8 cellular contexts compared by ENCODE assay signal in genomic region chrX:155612312-155613224, GRCh38. TPM values are rescaled to one million over a fixed set of nuclear protein-coding genes. Genes with fewer than 3 reads are reported as not detected.
DNase-seq lines count a peak whose midpoint lies in the region; ATAC-seq and TF ChIP-seq lines count a peak whose summit lies in the region.

TSS of gene SPRY3 (plus strand) at chrX:155612586.
TSS of gene TMLHE (minus strand) at chrX:155612952. CDS start at chrX:155545276, 67,676 bp downstream.

- TF ChIP-seq CTCF in RWPE2 (IDR thresholded peaks at IDR 0.05; ENCODE audit: poor library complexity, severe bottlenecking) = no peak
- no peak for TF ChIP-seq CTCF in neural progenitor cell (IDR thresholded peaks at IDR 0.05)

- peak within 1 kb of the TSS; percentile 79 for H3K4me2 ChIP-seq in neural progenitor cell

- peaks cover 36% of the 10 kb centered on the region for H3K79me2 ChIP-seq in neural progenitor cell (ENCODE audit: low read depth)

- H3K27me3 ChIP-seq in RWPE2 (ENCODE audit: insufficient read depth, poor library complexity, severe bottlenecking) (no peaks in the 10 kb centered on the region), neural progenitor cell (no peaks in the 10 kb centered on the region), subcutaneous abdominal adipose tissue (ENCODE audit: control insufficient read depth in 5 of 5, insufficient read depth in 4 of 5, low read length in 5 of 5) (no peaks in the 10 kb centered on the region)

- peak within 1 kb of the TSS; percentile 96 for H3K27ac Mint-ChIP-seq in neural progenitor cell

- peak within 1 kb of the TSS; percentile 88 for H2AFZ ChIP-seq in neural progenitor cell (replicated peaks)

- no peaks in the 10 kb centered on the region for H3K36me3 ChIP-seq in RWPE2 (ENCODE audit: low read depth)
- H3K36me3 ChIP-seq in neural progenitor cell = peaks cover 8% of the 10 kb centered on the region
- no peaks in the 10 kb centered on the region for H3K36me3 ChIP-seq in subcutaneous abdominal adipose tissue (ENCODE audit: control insufficient read depth in 5 of 5, insufficient read depth in 5 of 5, low read length in 5 of 5)

- H3K4me1 ChIP-seq in RWPE2 (ENCODE audit: insufficient read depth, poor library complexity, severe bottlenecking) (no peaks in the 10 kb centered on the region), neural progenitor cell (peaks cover 5% of the 10 kb centered on the region), subcutaneous abdominal adipose tissue (ENCODE audit: control insufficient read depth in 5 of 5, insufficient read depth in 5 of 5, low read length in 5 of 5) (peaks cover 0 to 15% (median 13%) of the 10 kb centered on the region in 5 donors)

- no peaks in the 10 kb centered on the region for H3K4me1 Mint-ChIP-seq in neural progenitor cell

- DNase-seq in DMS79 (lab: John Stamatoyannopoulos, UW) (peak; percentile 19), RWPE2 (ENCODE audit: low spot score) (peak; percentile 24), foreskin melanocyte (peak; percentile 44), neural progenitor cell (ENCODE audit: low spot score) (peak; percentile 61)
- DNase-seq in activated naive CD4-positive, alpha-beta T cell (lab: John Stamatoyannopoulos, UW) = peak; percentile 4 to 41 (median 13)

- H3K27ac ChIP-seq in RWPE2 (ENCODE audit: poor library complexity, severe bottlenecking) (peak within 1 kb of the TSS; percentile 45), neural progenitor cell (no peak within 1 kb of the TSS), subcutaneous abdominal adipose tissue (ENCODE audit: low read depth, low read length) (peak within 1 kb of the TSS; percentile 88)

- H3K9me3 ChIP-seq in RWPE2 (ENCODE audit: severe bottlenecking) (no peaks in the 10 kb centered on the region), neural progenitor cell (ENCODE audit: low read depth) (no peaks in the 10 kb centered on the region), subcutaneous abdominal adipose tissue (ENCODE audit: control insufficient read depth in 5 of 5, low read length in 5 of 5) (peaks cover 0 to 10% (median 2%) of the 10 kb centered on the region in 5 donors)

- peak within 1 kb of the TSS; percentile 65 for H3K4me3 ChIP-seq in RWPE2 (ENCODE audit: severe bottlenecking)
- H3K4me3 ChIP-seq in neural progenitor cell = peak within 1 kb of the TSS; percentile 62
- H3K4me3 ChIP-seq in subcutaneous abdominal adipose tissue (ENCODE audit: low read depth in 1 of 5, low read length in 5 of 5) = peak within 1 kb of the TSS; percentile 81 to 90 (median 87)

- H3K9me3 Mint-ChIP-seq in neural progenitor cell = peaks cover 12% of the 10 kb centered on the region

- H3K9ac ChIP-seq in neural progenitor cell (peak within 1 kb of the TSS; percentile 51), subcutaneous abdominal adipose tissue (ENCODE audit: low read length in 5 of 5) (peak within 1 kb of the TSS; percentile 90 to 99 (median 93))

- H4K20me1 ChIP-seq in neural progenitor cell (ENCODE audit: low read depth) = no peaks in the 10 kb centered on the region

- no peak for TF ChIP-seq RAD21 in Ishikawa (IDR thresholded peaks at IDR 0.05; ENCODE audit: low read depth)

- H3K4me3 Mint-ChIP-seq in neural progenitor cell = peak within 1 kb of the TSS; percentile 91

- no peaks in the 10 kb centered on the region for H3F3A ChIP-seq in neural progenitor cell (ENCODE audit: low read depth)

- H3K27me3 Mint-ChIP-seq in neural progenitor cell (ENCODE audit: insufficient read depth, low read depth) = no peaks in the 10 kb centered on the region

- ATAC-seq in GM21619 (IDR thresholded peaks at IDR 0.05; ENCODE audit: unreplicated experiment) (peak; percentile 90), RWPE2 (ENCODE audit: low read depth) (peak; percentile 86)

- peaks cover 6% of the 10 kb centered on the region for H3K36me3 Mint-ChIP-seq in neural progenitor cell

- no peak for TF ChIP-seq EP300 in Ishikawa (IDR thresholded peaks at IDR 0.05; ENCODE audit: borderline replicate concordance)

TF ChIP-seq in Ishikawa, 13 proteins besides CTCF, POLR2A, EP300 and RAD21:
- peak; percentile 53 for TF ChIP-seq TAF1 (IDR thresholded peaks at IDR 0.05; ENCODE audit: low read depth)
- TF ChIP-seq TCF12 (IDR thresholded peaks at IDR 0.05; ENCODE audit: low read depth) = 0 out of 2 replicates have a peak, but pooled peaks have one; percentile 33
- no peak for TF ChIP-seq CEBPB (IDR thresholded peaks at IDR 0.05)
- no peak for TF ChIP-seq TEAD4 (IDR thresholded peaks at IDR 0.05)
- no peak for TF ChIP-seq NFIC (IDR thresholded peaks at IDR 0.05)

RNA-seq across cellular contexts. Expression of gene SPRY3, which starts in this region (rescaled TPM):
- 1.1 and 1.7 TPM in 2 replicates for total RNA-seq in neural progenitor cell (ENCODE audit: low replicate concordance)

RNA-seq across cellular contexts. Expression of gene TMLHE, which starts in this region (rescaled TPM):
- total RNA-seq in neural progenitor cell (ENCODE audit: low replicate concordance) = 18.6 and 27.6 TPM in 2 replicates
